ENCODE assay signal across 22 cellular contexts in genomic region chr13:21826214-21827015, GRCh38.
DNase-seq lines count a peak whose midpoint lies in the region; ATAC-seq, FAIRE-seq and TF ChIP-seq lines count a peak whose summit lies in the region.
"Had no signal": no experiment of that assay in that cellular context is flagged by ENCODE, and none has a peak within 500 bp of the region (broad histone marks: within the 10 kb centered on the region; RNA-seq: fewer than 3 reads in every experiment).

No MANE protein-coding gene starts in this region.

- no peaks in the 10 kb centered on the region for H3K36me3 ChIP-seq in HEK293 (ENCODE audit: control insufficient read depth in 2 of 2, insufficient read depth in 1 of 2, low read length in 2 of 2)
- H3K36me3 ChIP-seq: BLaER1, HAP-1 had no signal

- DNase-seq in DMS53 (lab: John Stamatoyannopoulos, UW) (peak; percentile 71), cardiac septum (ENCODE audit: low spot score) (no peak), D341Med (ENCODE audit: low spot score) (no peak)
- DNase-seq: CD4-positive, alpha-beta memory T cell; MV-4-11; NCI-H1417; NCI-H187; NCI-H345; NCI-H526; SK-N-SH had no signal

- peaks cover 35% of the 10 kb centered on the region for H3K4me1 Mint-ChIP-seq in nephron
- H3K4me1 Mint-ChIP-seq: CD4-positive, alpha-beta memory T cell had no signal

- POLR2A ChIA-PET in HEK293 (lab: Yijun Ruan, JAX), result no interaction called here

- H3K4me1 ChIP-seq in HEK293 (ENCODE audit: control insufficient read depth, insufficient read depth, low read length), result peaks cover 10% of the 10 kb centered on the region
- H3K4me1 ChIP-seq: A549, BLaER1, HAP-1 had no signal

- no peak overlapping the region for H3K4me3 ChIP-seq in HEK293 (ENCODE audit: low read depth, low read length)
- H3K4me3 ChIP-seq: A549, BLaER1, HAP-1 had no signal

- intact Hi-C loops in cardiac septum (cut with DNase I), result no loop called here

- H3K9me3 ChIP-seq in HEK293 (ENCODE audit: control insufficient read depth, insufficient read depth, low read depth, low read length), result no peaks in the 10 kb centered on the region
- H3K9me3 ChIP-seq: A549, SK-N-SH had no signal

- H3K27ac ChIP-seq in HEK293 (ENCODE audit: extremely low read depth, low read depth, low read length), result no peak overlapping the region
- H3K27ac ChIP-seq: A549, BLaER1, KMS-11 had no signal

- FAIRE-seq in endometrium (lab: Jason Lieb, UNC), result peak; percentile 41
- FAIRE-seq: A549, GM12892, RCC 7860 had no signal

- CTCF ChIA-PET in HEK293 (lab: Yijun Ruan, JAX), result no interaction called here

- H3K9me3 Mint-ChIP-seq in nephron, result peaks cover 3% of the 10 kb centered on the region
- H3K9me3 Mint-ChIP-seq: CD4-positive, alpha-beta memory T cell had no signal

- H3K27ac Mint-ChIP-seq in nephron, result peak overlapping the region; percentile 82 to 89 (median 87)
- H3K27ac Mint-ChIP-seq: CD4-positive, alpha-beta memory T cell had no signal

- no peaks in the 10 kb centered on the region for H3K27me3 Mint-ChIP-seq in nephron (ENCODE audit: low read depth)

- no peaks in the 10 kb centered on the region for H3K36me3 Mint-ChIP-seq in nephron (ENCODE audit: low read depth)
- H3K36me3 Mint-ChIP-seq: CD4-positive, alpha-beta memory T cell had no signal

- H3K4me3 Mint-ChIP-seq in nephron, result no peak overlapping the region
- H3K4me3 Mint-ChIP-seq: CD4-positive, alpha-beta memory T cell had no signal

- ATAC-seq in GM21528 (IDR thresholded peaks at IDR 0.05; ENCODE audit: low FRiP score, unreplicated experiment) (no peak), GM21381 (IDR thresholded peaks at IDR 0.05; ENCODE audit: unreplicated experiment) (no peak)
- ATAC-seq: A549, Right ventricle myocardium inferior had no signal

- TF ChIP-seq CTCF in HEK293 (tag by site-specific recombination; IDR thresholded peaks at IDR 0.05) (no peak), nephron (IDR thresholded peaks at IDR 0.05; ENCODE audit: unreplicated experiment in 3 of 3) (no peak)

TF ChIP-seq in HEK293, 187 proteins besides CTCF, POLR2A, EP300 and RAD21 (continues in another document):
- TF ChIP-seq ZNF138 (tag by site-specific recombination; IDR thresholded peaks at IDR 0.05; ENCODE audit: borderline replicate concordance) (no peak), ZNF660 (tag by site-specific recombination; IDR thresholded peaks at IDR 0.05) (no peak), GLI2 (tag by site-specific recombination; IDR thresholded peaks at IDR 0.05; ENCODE audit: borderline replicate concordance, low read depth) (no peak), PRDM6 (tag by site-specific recombination; IDR thresholded peaks at IDR 0.05) (peak; percentile 78), ZNF398 (tag by site-specific recombination; IDR thresholded peaks at IDR 0.05) (peak; percentile 41), HIC1 (tag by site-specific recombination; IDR thresholded peaks at IDR 0.05) (no peak), ZNF488 (tag by site-specific recombination; IDR thresholded peaks at IDR 0.05) (no peak), ZNF548 (tag by site-specific recombination; IDR thresholded peaks at IDR 0.05) (no peak), ZNF510 (tag by site-specific recombination; IDR thresholded peaks at IDR 0.05; ENCODE audit: insufficient replicate concordance) (no peak), MYNN (tag by site-specific recombination; IDR thresholded peaks at IDR 0.05; ENCODE audit: borderline replicate concordance) (no peak), ZNF280D (tag by site-specific recombination; IDR thresholded peaks at IDR 0.05) (no peak), ATF2 (tag by site-specific recombination; IDR thresholded peaks at IDR 0.05; ENCODE audit: low read depth) (peak; percentile 86), ZNF843 (tag by site-specific recombination; IDR thresholded peaks at IDR 0.05) (peak; percentile 31; the same call in 1 of the 2 replicates), RBAK (tag by site-specific recombination; IDR thresholded peaks at IDR 0.05) (no peak)
